ENCODE assay signal across 28 cellular contexts in the genomic region with DNA sequence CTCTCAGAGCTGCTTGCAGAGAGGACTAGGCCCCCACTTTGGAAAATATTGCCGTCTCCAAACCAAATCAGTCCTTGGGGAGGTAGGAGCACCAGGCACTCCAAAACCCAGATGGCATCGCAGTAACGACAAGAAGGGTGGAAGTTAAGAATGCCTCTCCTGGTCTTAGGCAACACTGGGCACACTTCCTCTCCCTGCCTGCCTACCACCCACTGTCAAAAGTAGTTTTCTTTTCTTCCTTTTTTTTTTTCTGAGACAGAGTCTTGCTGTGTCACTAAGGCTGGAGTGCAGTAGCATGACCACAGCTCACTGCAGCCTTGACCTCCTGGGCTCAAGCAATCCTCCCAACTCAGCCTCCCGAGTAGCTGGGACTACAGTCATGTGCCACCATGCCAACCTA. TPM values are rescaled to one million over a fixed set of nuclear protein-coding genes. Genes with fewer than 3 reads are reported as not detected.
DNase-seq lines count a peak whose midpoint lies in the region; TF ChIP-seq lines count a peak whose summit lies in the region.
"Had no signal": no experiment of that assay in that cellular context is flagged by ENCODE, and none has a peak within 500 bp of the region (broad histone marks: within the 10 kb centered on the region; RNA-seq: fewer than 3 reads in every experiment).

No MANE protein-coding gene starts in this region.

- H3K4me3 ChIP-seq in BLaER1 treated with 17β-estradiol and CSF1 and Interleukin-3, amounts not matched to agents 10 nM and 100 nM, result peak overlapping the region in 2 of 10 experiments; percentile 27 to 30; a peak in 3 of 20 replicates
- no peak overlapping the region for H3K4me3 ChIP-seq in coronary artery
- H3K4me3 ChIP-seq: body of pancreas, sigmoid colon, SJSA1, suprapubic skin had no signal

- H3K27me3 ChIP-seq in BLaER1 treated with 17β-estradiol and CSF1 and Interleukin-3, amounts not matched to agents 10 nM and 100 nM, result peaks cover 0 to 10% (median 0%) of the 10 kb centered on the region in 11 experiments; a peak in 3 of 22 replicates
- H3K27me3 ChIP-seq: body of pancreas, sigmoid colon, SJSA1, suprapubic skin had no signal

- peaks cover 0 to 7% (median 0%) of the 10 kb centered on the region in 11 experiments; a peak in 1 of 22 replicates for H3K9me3 ChIP-seq in BLaER1 treated with 17β-estradiol and CSF1 and Interleukin-3, amounts not matched to agents 10 nM and 100 nM (replicated peaks in 1 of 11)
- H3K9me3 ChIP-seq: body of pancreas, sigmoid colon, SJSA1, suprapubic skin had no signal

- peak overlapping the region in 7 of 11 experiments; percentile 0 to 51 (median 37); a peak in 10 of 22 replicates for H3K9ac ChIP-seq in BLaER1 treated with 17β-estradiol and CSF1 and Interleukin-3, amounts not matched to agents 10 nM and 100 nM
- H3K9ac ChIP-seq: parathyroid adenoma had no signal

- H4K20me1 ChIP-seq in BLaER1 treated with 17β-estradiol and CSF1 and Interleukin-3, amounts not matched to agents 10 nM and 100 nM, result no peaks in the 10 kb centered on the region

- TF ChIP-seq CTCF in coronary artery (IDR thresholded peaks at IDR 0.05), result no peak

- no peak overlapping the region for H3K27ac Mint-ChIP-seq in activated naive CD8-positive, alpha-beta T cell treated with anti-CD3 and anti-CD28 coated beads for 36 hours
- H3K27ac Mint-ChIP-seq: activated CD4-positive, alpha-beta memory T cell treated with anti-CD3 and anti-CD28 coated beads for 36 hours; nephron; T-helper 17 cell; WTC11 had no signal

- in situ Hi-C loops in KBM-7 (cut with MboI; ENCODE audit: low pct_unique_long_range_greater_than_20kb, low sequenced_read_pairs), result no loop called here

- H3K4me3 Mint-ChIP-seq in activated naive CD8-positive, alpha-beta T cell treated with anti-CD3 and anti-CD28 coated beads for 36 hours, result no peak overlapping the region
- H3K4me3 Mint-ChIP-seq: activated CD4-positive, alpha-beta memory T cell treated with anti-CD3 and anti-CD28 coated beads for 36 hours; IgD-negative memory B cell; nephron; T-helper 17 cell; WTC11 had no signal

- H3K4me1 ChIP-seq in BLaER1 treated with 17β-estradiol and CSF1 and Interleukin-3, amounts not matched to agents 10 nM and 100 nM, result peaks cover 32 to 68% (median 46%) of the 10 kb centered on the region in 10 experiments
- H3K4me1 ChIP-seq: body of pancreas, parathyroid adenoma, sigmoid colon, SJSA1, suprapubic skin had no signal

- DNase-seq in KBM-7 (peak; percentile 70), SKM-1 treated with dmso at 0.1 percent for 144 hours (lab: John Stamatoyannopoulos, UW; ENCODE audit: unreplicated experiment) (peak; percentile 82), medulla oblongata (ENCODE audit: extremely low spot score) (peak; percentile 53), coronary artery (ENCODE audit: low spot score) (no peak), NCI-H2107 treated with DMSO at 0.1 percent for 48 hours (lab: John Stamatoyannopoulos, UW; ENCODE audit: unreplicated experiment) (no peak), NCI-H446 (lab: John Stamatoyannopoulos, UW) (no peak)
- no peak for DNase-seq in activated naive CD8-positive, alpha-beta T cell treated with anti-CD3 and anti-CD28 coated beads for 36 hours
- DNase-seq: ACHN; activated CD4-positive, alpha-beta memory T cell treated with anti-CD3 and anti-CD28 coated beads for 36 hours; activated gamma-delta T cell; EL; glutamatergic neuron; midbrain; NCI-H2171 treated with DMSO at 0.1 percent for 48 hours; NCI-H526; sigmoid colon; T-helper 17 cell had no signal

- H3K27ac ChIP-seq in BLaER1 treated with 17β-estradiol and CSF1 and Interleukin-3, amounts not matched to agents 10 nM and 100 nM, result peak overlapping the region in 9 of 11 experiments; percentile 5 to 76 (median 73); a peak in 17 of 22 replicates
- H3K27ac ChIP-seq in coronary artery, result no peak overlapping the region
- H3K27ac ChIP-seq: body of pancreas, C4-2B, parathyroid adenoma, sigmoid colon, SJSA1, suprapubic skin had no signal

- no peaks in the 10 kb centered on the region for H3K9me3 Mint-ChIP-seq in activated naive CD8-positive, alpha-beta T cell treated with anti-CD3 and anti-CD28 coated beads for 36 hours
- H3K9me3 Mint-ChIP-seq: activated CD4-positive, alpha-beta memory T cell treated with anti-CD3 and anti-CD28 coated beads for 36 hours; IgD-negative memory B cell; nephron; WTC11 had no signal

- no peaks in the 10 kb centered on the region for H3K4me1 Mint-ChIP-seq in activated naive CD8-positive, alpha-beta T cell treated with anti-CD3 and anti-CD28 coated beads for 36 hours
- H3K4me1 Mint-ChIP-seq: IgD-negative memory B cell, T-helper 17 cell, WTC11 had no signal

- H3K36me3 Mint-ChIP-seq in activated naive CD8-positive, alpha-beta T cell treated with anti-CD3 and anti-CD28 coated beads for 36 hours, result no peaks in the 10 kb centered on the region
- H3K36me3 Mint-ChIP-seq: activated CD4-positive, alpha-beta memory T cell treated with anti-CD3 and anti-CD28 coated beads for 36 hours; IgD-negative memory B cell; WTC11 had no signal

- H3K27me3 Mint-ChIP-seq in activated naive CD8-positive, alpha-beta T cell treated with anti-CD3 and anti-CD28 coated beads for 36 hours, result no peaks in the 10 kb centered on the region
- H3K27me3 Mint-ChIP-seq: activated CD4-positive, alpha-beta memory T cell treated with anti-CD3 and anti-CD28 coated beads for 36 hours; T-helper 17 cell had no signal

- H3K36me3 ChIP-seq in BLaER1 treated with 17β-estradiol and CSF1 and Interleukin-3, amounts not matched to agents 10 nM and 100 nM, result no peaks in the 10 kb centered on the region
- H3K36me3 ChIP-seq: sigmoid colon, SJSA1, suprapubic skin had no signal

- peak overlapping the region in 10 of 11 experiments; percentile 14 to 93 (median 82); a peak in 19 of 22 replicates for H3K4me2 ChIP-seq in BLaER1 treated with 17β-estradiol and CSF1 and Interleukin-3, amounts not matched to agents 10 nM and 100 nM

RNA-seq across cellular contexts. Expression of gene SRL, which starts 47.2 kb away (rescaled TPM):
- not detected for total RNA-seq in activated naive CD8-positive, alpha-beta T cell treated with anti-CD3 and anti-CD28 coated beads for 36 hours
- total RNA-seq: activated CD4-positive, alpha-beta memory T cell treated with anti-CD3 and anti-CD28 coated beads for 36 hours; body of pancreas; H4; MCF 10A; T-helper 17 cell had no signal

Comparison
In these comparisons a context has a peak if more than half of its experiments do, and no peak if none do; other contexts are left out.
1. H3K27ac ChIP-seq: peak in BLaER1 treated with 17β-estradiol and CSF1 and Interleukin-3, amounts not matched to agents 10 nM and 100 nM (9 of 11); none in coronary artery (0 of 2).
2. DNase-seq: peak in KBM-7 (single experiment), SKM-1 treated with dmso at 0.1 percent for 144 hours (single experiment) and medulla oblongata (single experiment); none in coronary artery (single experiment), NCI-H2107 treated with DMSO at 0.1 percent for 48 hours (single experiment), NCI-H446 (0 of 2) and activated naive CD8-positive, alpha-beta T cell treated with anti-CD3 and anti-CD28 coated beads for 36 hours (single experiment).